ENCODE assay signal across 8 cellular contexts in the genomic region with DNA sequence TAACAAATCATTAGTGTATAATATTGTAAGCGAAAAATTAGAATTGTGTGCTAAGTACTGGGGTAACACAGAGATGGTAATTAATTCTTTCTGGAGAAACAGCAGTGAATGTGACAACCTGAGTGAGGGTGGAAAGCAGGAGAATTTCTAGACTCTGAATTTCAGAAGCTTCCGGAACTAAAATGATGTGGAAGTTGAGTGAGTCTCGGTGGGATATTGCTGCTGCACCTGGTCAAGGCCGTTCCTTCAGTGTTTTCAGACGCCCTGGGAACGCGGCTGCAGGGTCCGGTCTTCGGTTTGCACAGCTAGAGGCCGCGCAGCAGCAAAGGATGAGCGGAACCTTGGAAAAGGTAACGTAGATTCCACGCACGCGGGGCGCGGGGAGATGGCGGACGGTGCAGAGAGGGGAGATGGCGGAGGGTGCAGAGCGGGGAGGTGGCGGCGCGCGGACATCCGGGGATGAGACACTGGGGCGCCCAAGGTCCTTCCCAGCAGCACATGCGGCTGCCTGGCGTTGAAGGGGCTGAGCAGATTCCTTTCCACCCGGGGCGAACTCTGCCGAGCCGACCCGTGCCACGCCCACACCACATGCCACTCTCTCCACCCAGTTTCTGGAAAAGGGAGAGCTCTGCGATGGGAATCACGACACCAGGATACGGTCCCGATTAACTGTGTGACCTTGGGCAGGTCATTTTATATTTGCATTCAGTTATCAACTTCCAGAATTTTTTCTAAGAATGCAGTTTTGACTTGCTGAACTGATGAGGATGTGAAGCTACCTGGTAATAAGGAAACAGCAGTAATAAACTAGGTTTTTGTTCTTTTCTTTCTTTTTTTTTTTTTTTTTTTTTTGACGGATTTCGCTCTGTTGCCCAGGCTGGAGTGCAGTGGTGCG. TPM values are rescaled to one million over a fixed set of nuclear protein-coding genes. Genes with fewer than 3 reads are reported as not detected.
DNase-seq lines count a peak whose midpoint lies in the region; ATAC-seq, FAIRE-seq and TF ChIP-seq lines count a peak whose summit lies in the region.

A gene (plus strand): TSS at position 232 of the 895 bp plus-strand sequence. CDS start 98 bp downstream, at position 330.

- peaks cover 2% of the 10 kb centered on the region for H3K36me3 Mint-ChIP-seq in T-helper 1 cell treated with Interleukin-12 subunit alpha and Interleukin-12 subunit beta and Interleukin-4 antibody, amounts not matched to agents 30 μg/mL and 1 μg/mL, for 36 hours (ENCODE audit: low read depth)

- H3K4me3 Mint-ChIP-seq in T-helper 1 cell treated with Interleukin-12 subunit alpha and Interleukin-12 subunit beta and Interleukin-4 antibody, amounts not matched to agents 30 μg/mL and 1 μg/mL, for 36 hours, result peak within 1 kb of the TSS; percentile 99

- H3K27ac ChIP-seq in right cardiac atrium (ENCODE audit: low read length) (peak within 1 kb of the TSS; percentile 100), uterus (peak within 1 kb of the TSS; percentile 85 to 92)

- H3K4me1 ChIP-seq in right cardiac atrium (ENCODE audit: control insufficient read depth, insufficient read depth, low read length) (no peaks in the 10 kb centered on the region), uterus (no peaks in the 10 kb centered on the region)

- peaks cover 20% of the 10 kb centered on the region for H3K4me1 Mint-ChIP-seq in T-helper 1 cell treated with Interleukin-12 subunit alpha and Interleukin-12 subunit beta and Interleukin-4 antibody, amounts not matched to agents 30 μg/mL and 1 μg/mL, for 36 hours (ENCODE audit: low read depth)

- H3K9me3 Mint-ChIP-seq in T-helper 1 cell treated with Interleukin-12 subunit alpha and Interleukin-12 subunit beta and Interleukin-4 antibody, amounts not matched to agents 30 μg/mL and 1 μg/mL, for 36 hours, result no peaks in the 10 kb centered on the region

- ATAC-seq in HG02870 (IDR thresholded peaks at IDR 0.05; ENCODE audit: unreplicated experiment), result peak; percentile 90
- ATAC-seq in right cardiac atrium, result peak; percentile 98 to 99

- DNase-seq in GM12892 (ENCODE audit: insufficient read length) (peak; percentile 94), NCI-H1694 (lab: John Stamatoyannopoulos, UW) (peak; percentile 88), amygdala (lab: John Stamatoyannopoulos, UW) (peak in 55 of 56 donors; percentile 33 to 94 (median 80)), right cardiac atrium (peak; percentile 94 to 97 (median 97)), pulmonary artery endothelial cell (ENCODE audit: low read depth, low spot score) (peak; percentile 58), uterus (peak; percentile 86 to 87)

- no peaks in the 10 kb centered on the region for H3K27me3 ChIP-seq in right cardiac atrium (ENCODE audit: control insufficient read depth, insufficient read depth)
- H3K27me3 ChIP-seq in uterus, result no peaks in the 10 kb centered on the region

- WGBS in right cardiac atrium, result 5% methylated on average over 43 of the region's 43 CpGs

- peak in 2 of 4 experiments; percentile 6 to 9 for TF ChIP-seq CTCF in uterus (IDR thresholded peaks at IDR 0.05)

- H3K4me3 ChIP-seq in right cardiac atrium (ENCODE audit: low read length), result peak within 1 kb of the TSS; percentile 98
- H3K4me3 ChIP-seq in uterus, result peak within 1 kb of the TSS; percentile 73 to 95

- no peaks in the 10 kb centered on the region for H3K27me3 Mint-ChIP-seq in T-helper 1 cell treated with Interleukin-12 subunit alpha and Interleukin-12 subunit beta and Interleukin-4 antibody, amounts not matched to agents 30 μg/mL and 1 μg/mL, for 36 hours (ENCODE audit: low read depth)

- peak within 1 kb of the TSS; percentile 99 for H3K27ac Mint-ChIP-seq in T-helper 1 cell treated with Interleukin-12 subunit alpha and Interleukin-12 subunit beta and Interleukin-4 antibody, amounts not matched to agents 30 μg/mL and 1 μg/mL, for 36 hours

- no peaks in the 10 kb centered on the region for H3K36me3 ChIP-seq in uterus

- TF ChIP-seq POLR2A in GM12892 (IDR thresholded peaks at IDR 0.05; ENCODE audit: low read depth, low read length), result peak; percentile 91
- peak; percentile 22 to 30 for TF ChIP-seq POLR2A in uterus (IDR thresholded peaks at IDR 0.05)

- H3K9me3 ChIP-seq in right cardiac atrium (ENCODE audit: control insufficient read depth, low read length) (no peaks in the 10 kb centered on the region), uterus (no peaks in the 10 kb centered on the region)

- intact Hi-C loops in right cardiac atrium (cut with DNase I), result no loop called here
- intact Hi-C loops in uterus (cut with DNase I; ENCODE audit: low total_unique reads), result no loop called here

- FAIRE-seq in GM12892 (lab: Jason Lieb, UNC), result peak; percentile 99

RNA-seq across cellular contexts. Expression of the gene that starts here (rescaled TPM):
- polyA plus RNA-seq in GM12892 (2012; ENCODE audit: missing spikeins), result 83.3 TPM
- total RNA-seq in right cardiac atrium (10 to 100 TPM; 36.3 to 47.2 (median 37.4) TPM), pulmonary artery endothelial cell (28.6 and 41.0 TPM in 2 replicates), uterus (10 to 100 TPM in 2 of 4 donors, 1 to 10 TPM in 2; 5.6 to 29.6 (median 11.9) TPM)
- 53.1 TPM for polyA plus RNA-seq in right cardiac atrium

Comparison
In these comparisons a context has a peak if more than half of its experiments do, and no peak if none do; other contexts are left out.
1. Peak in every context shown above with its lines: DNase-seq, ATAC-seq, H3K4me3 ChIP-seq and H3K27ac ChIP-seq.